7 cellular contexts compared by ENCODE assay signal in genomic region chr19:45451850-45452387, GRCh38. TPM values are rescaled to one million over a fixed set of nuclear protein-coding genes. Genes with fewer than 3 reads are reported as not detected.
DNase-seq lines count a peak whose midpoint lies in the region; ATAC-seq and TF ChIP-seq lines count a peak whose summit lies in the region.
"Had no signal": no experiment of that assay in that cellular context is flagged by ENCODE, and none has a peak within 500 bp of the region (broad histone marks: within the 10 kb centered on the region; RNA-seq: fewer than 3 reads in every experiment).

No MANE protein-coding gene starts in this region.

- no peaks in the 10 kb centered on the region for H3K36me3 ChIP-seq in esophagus squamous epithelium
- H3K36me3 ChIP-seq in thymus (ENCODE audit: control insufficient read depth, insufficient read depth), result no peaks in the 10 kb centered on the region
- no peaks in the 10 kb centered on the region for H3K36me3 ChIP-seq in ascending aorta

- H3K27me3 ChIP-seq in esophagus squamous epithelium (no peaks in the 10 kb centered on the region), thymus (ENCODE audit: control insufficient read depth, insufficient read depth) (peaks cover 10% of the 10 kb centered on the region), ascending aorta (no peaks in the 10 kb centered on the region)

- no peak for TF ChIP-seq CTCF in esophagus squamous epithelium (IDR thresholded peaks at IDR 0.05)
- TF ChIP-seq CTCF in ascending aorta (IDR thresholded peaks at IDR 0.05), result no peak

- H3K4me1 Mint-ChIP-seq in activated T-cell treated with anti-CD3 and anti-CD28 coated beads, Interleukin-2, amount 50 U/mL, for 72 hours (ENCODE audit: low read depth), result peaks cover 61% of the 10 kb centered on the region

- no peak for DNase-seq in activated T-cell treated with anti-CD3 and anti-CD28 coated beads, Interleukin-2, amount 50 U/mL, for 72 hours
- DNase-seq in activated T-cell treated with anti-CD3 and anti-CD28 coated beads, Interleukin-2, amount 50 U/mL, for 48 hours, result no peak
- no peak for DNase-seq in esophagus squamous epithelium (lab: John Stamatoyannopoulos, UW)
- no peak for DNase-seq in ascending aorta (ENCODE audit: low spot score in 2 of 2)
- DNase-seq: left cardiac atrium had no signal

- no peak for TF ChIP-seq POLR2A in esophagus squamous epithelium (IDR thresholded peaks at IDR 0.05)

- intact Hi-C loops in esophagus squamous epithelium (cut with DNase I), result no loop called here
- intact Hi-C loops in ascending aorta (cut with DNase I), result loop anchor here (2.0 kb wide), 1 partner anchor 17 kb away; no protein-coding TSS in a partner anchor

- H3K9me3 Mint-ChIP-seq in activated T-cell treated with anti-CD3 and anti-CD28 coated beads, Interleukin-2, amount 50 U/mL, for 72 hours, result no peaks in the 10 kb centered on the region

- H3K27ac ChIP-seq in esophagus squamous epithelium (peak overlapping the region; percentile 88 to 98 (median 94)), thymus (ENCODE audit: low read depth) (peak overlapping the region; percentile 72), ascending aorta (peak overlapping the region in 1 of 2 donors; percentile 83)

- no peak overlapping the region for H3K4me3 ChIP-seq in esophagus squamous epithelium
- no peak overlapping the region for H3K4me3 ChIP-seq in thymus (ENCODE audit: low read length)
- H3K4me3 ChIP-seq in ascending aorta, result no peak overlapping the region

- H3K4me3 Mint-ChIP-seq in activated T-cell treated with anti-CD3 and anti-CD28 coated beads, Interleukin-2, amount 50 U/mL, for 72 hours, result peak overlapping the region; percentile 80 to 89

- H3K4me1 ChIP-seq in esophagus squamous epithelium (peaks cover 34 to 83% (median 56%) of the 10 kb centered on the region in 3 donors), thymus (ENCODE audit: control insufficient read depth, insufficient read depth, low read length) (peaks cover 19% of the 10 kb centered on the region), ascending aorta (peaks cover 31 to 39% of the 10 kb centered on the region in 2 donors)

- no peak for ATAC-seq in activated T-cell treated with anti-CD3 and anti-CD28 coated beads, Interleukin-2, amount 50 U/mL, for 72 hours (replicated peaks in 1 of 2)
- no peak for ATAC-seq in HG03520 (IDR thresholded peaks at IDR 0.05; ENCODE audit: unreplicated experiment)

- no peaks in the 10 kb centered on the region for H3K9me3 ChIP-seq in esophagus squamous epithelium
- no peaks in the 10 kb centered on the region for H3K9me3 ChIP-seq in thymus (ENCODE audit: control insufficient read depth)
- H3K9me3 ChIP-seq in ascending aorta, result no peaks in the 10 kb centered on the region

- H3K36me3 Mint-ChIP-seq in activated T-cell treated with anti-CD3 and anti-CD28 coated beads, Interleukin-2, amount 50 U/mL, for 72 hours (ENCODE audit: insufficient read depth in 2 of 2), result no peaks in the 10 kb centered on the region

- H3K27ac Mint-ChIP-seq in activated T-cell treated with anti-CD3 and anti-CD28 coated beads, Interleukin-2, amount 50 U/mL, for 72 hours, result peak overlapping the region; percentile 12

- WGBS in esophagus squamous epithelium, 2 donors, result 68 to 78% methylated on average over 11 to 12 of the region's 12 CpGs
- WGBS in thymus, result 84% methylated on average over 12 of the region's 12 CpGs

- no peaks in the 10 kb centered on the region for H3K27me3 Mint-ChIP-seq in activated T-cell treated with anti-CD3 and anti-CD28 coated beads, Interleukin-2, amount 50 U/mL, for 72 hours (ENCODE audit: low read depth)

RNA-seq across cellular contexts. Expression of gene FOSB, which starts 15.9 kb away (rescaled TPM):
- total RNA-seq in activated T-cell treated with anti-CD3 and anti-CD28 coated beads, Interleukin-2, amount 50 U/mL, for 72 hours, result 10 to 100 TPM; 20.3 to 24.6 TPM
- 1 to 10 TPM; 1.7 to 4.6 (median 2.5) TPM for total RNA-seq in esophagus squamous epithelium
- 7.1 TPM for polyA plus RNA-seq in thymus
- 511 TPM for total RNA-seq in ascending aorta

RNA-seq across cellular contexts. Expression of gene ERCC1, which starts 28.2 kb away (rescaled TPM):
- total RNA-seq in activated T-cell treated with anti-CD3 and anti-CD28 coated beads, Interleukin-2, amount 50 U/mL, for 72 hours, result 10 to 100 TPM; 71.0 to 73.9 TPM
- total RNA-seq in esophagus squamous epithelium (10 to 100 TPM; 27.7 to 80.9 (median 48.5) TPM), ascending aorta (142 TPM)
- 42.6 TPM for polyA plus RNA-seq in thymus

RNA-seq across cellular contexts. Expression of gene RTN2, which starts 44.9 kb away (rescaled TPM):
- total RNA-seq in activated T-cell treated with anti-CD3 and anti-CD28 coated beads, Interleukin-2, amount 50 U/mL, for 72 hours, result 1 to 10 TPM; 4.1 to 4.9 TPM
- total RNA-seq in esophagus squamous epithelium (1 to 10 TPM; 1.9 to 7.2 (median 4.2) TPM), ascending aorta (37.1 TPM)
- polyA plus RNA-seq in thymus, result 5.0 TPM

RNA-seq across cellular contexts. Expression of gene POLR1G, which starts 45.5 kb away (rescaled TPM):
- total RNA-seq in activated T-cell treated with anti-CD3 and anti-CD28 coated beads, Interleukin-2, amount 50 U/mL, for 72 hours, result 1 to 10 TPM; 3.4 to 4.9 TPM
- total RNA-seq in esophagus squamous epithelium, result 10 to 100 TPM in 1 of 4 donors, 1 to 10 TPM in 3; 7.3 to 12.4 (median 9.8) TPM
- polyA plus RNA-seq in thymus, result 1.8 TPM
- total RNA-seq in ascending aorta, result 3.7 TPM

RNA-seq across cellular contexts. Expression of gene PPM1N, which starts 46.3 kb away (rescaled TPM):
- total RNA-seq in activated T-cell treated with anti-CD3 and anti-CD28 coated beads, Interleukin-2, amount 50 U/mL, for 72 hours, result 1 to 10 TPM; 6.7 to 6.8 TPM
- total RNA-seq in esophagus squamous epithelium (1 to 10 TPM; 1.8 to 6.7 (median 4.0) TPM), ascending aorta (2.2 TPM)
- polyA plus RNA-seq in thymus, result 4.0 TPM

Comparison
In these comparisons a context has a peak if more than half of its experiments do, and no peak if none do; other contexts are left out.
1. RNA of gene FOSB, which starts 15.9 kb away (total RNA-seq): 511 TPM in ascending aorta (single experiment); 20.3 to 24.6 TPM in activated T-cell treated with anti-CD3 and anti-CD28 coated beads, Interleukin-2, amount 50 U/mL, for 72 hours and 1.7 to 4.6 TPM in esophagus squamous epithelium; every median in the first group is over 10 times any median in the second.